Comparison of ENCODE assay signal across 8 cellular contexts in genomic region chr7:32494946-32495297, GRCh38. TPM values are rescaled to one million over a fixed set of nuclear protein-coding genes. Genes with fewer than 3 reads are reported as not detected.
A peak's percentile ranks its signal among the peaks of the same experiment; 100 is the strongest.
DNase-seq lines count a peak whose midpoint lies in the region; ATAC-seq, FAIRE-seq and TF ChIP-seq lines count a peak whose summit lies in the region.

No MANE protein-coding gene starts in this region.

- H3K9ac ChIP-seq in SK-N-MC (ENCODE audit: insufficient read length), result peak overlapping the region; percentile 69

- no peak for TF ChIP-seq EP300 in gastroesophageal sphincter (IDR thresholded peaks at IDR 0.05)

- H3K36me3 ChIP-seq in HEK293 (ENCODE audit: control insufficient read depth in 2 of 2, insufficient read depth in 1 of 2, low read length in 2 of 2), result no peaks in the 10 kb centered on the region
- H3K36me3 ChIP-seq in SK-N-MC (ENCODE audit: insufficient read depth, low read length), result peaks cover 12% of the 10 kb centered on the region; the same call in 1 of the 2 replicates
- H3K36me3 ChIP-seq in gastroesophageal sphincter, result peaks cover 0 to 6% of the 10 kb centered on the region in 2 donors

- peak; percentile 4 for ATAC-seq in gastroesophageal sphincter
- ATAC-seq in HG02981 (IDR thresholded peaks at IDR 0.05; ENCODE audit: unreplicated experiment), result no peak

- peak; percentile 13; the same call in 1 of the 2 replicates for TF ChIP-seq CTCF in HEK293 (tag by site-specific recombination; IDR thresholded peaks at IDR 0.05)
- no peak for TF ChIP-seq CTCF in gastroesophageal sphincter (IDR thresholded peaks at IDR 0.05)

- CTCF ChIA-PET in HEK293 (lab: Yijun Ruan, JAX), result no interaction called here

- H3K27ac ChIP-seq in HEK293 (ENCODE audit: extremely low read depth, low read depth, low read length) (no peak overlapping the region), SK-N-MC (no peak overlapping the region), gastroesophageal sphincter (peak overlapping the region; percentile 72 to 99 (median 98))

- no peaks in the 10 kb centered on the region; the same call in 1 of the 2 replicates for H3K4me1 ChIP-seq in HEK293 (ENCODE audit: control insufficient read depth, insufficient read depth, low read length)
- peaks cover 0 to 34% (median 11%) of the 10 kb centered on the region in 3 donors for H3K4me1 ChIP-seq in gastroesophageal sphincter

- no peak for FAIRE-seq in GM12891 (lab: Jason Lieb, UNC)

- WGBS in gastroesophageal sphincter (ENCODE audit: low coverage in 1 of 2), 2 donors, result 0 to 1% methylated on average over 13 to 14 of the region's 14 CpGs

- POLR2A ChIA-PET in HEK293 (lab: Yijun Ruan, JAX), result interaction anchor here (0.6 to 1.7 kb wide), 4 partner anchors 10 to 1427 kb away, joined by 3 to 12 read pairs (median 4); partner anchors contain the start of gene NT5C3A

- no peaks in the 10 kb centered on the region for H3K27me3 ChIP-seq in gastroesophageal sphincter

- H3K9me3 ChIP-seq in HEK293 (ENCODE audit: control insufficient read depth, insufficient read depth, low read depth, low read length), result no peaks in the 10 kb centered on the region
- H3K9me3 ChIP-seq in SK-N-MC (ENCODE audit: low read depth, low read length), result no peaks in the 10 kb centered on the region
- H3K9me3 ChIP-seq in gastroesophageal sphincter, result no peaks in the 10 kb centered on the region

- no peak for DNase-seq in GM12891 (ENCODE audit: insufficient read length, low spot score)
- DNase-seq in SK-N-MC (ENCODE audit: low read depth, low spot score), result no peak
- no peak for DNase-seq in skeletal muscle cell (ENCODE audit: low read depth)
- DNase-seq in SW480 (ENCODE audit: low spot score), result no peak
- no peak for DNase-seq in NCI-H187 treated with DMSO at 0.1 percent for 48 hours (lab: John Stamatoyannopoulos, UW)

- TF ChIP-seq POLR2A in GM12891 (IDR thresholded peaks at IDR 0.05; ENCODE audit: low read depth, low read length) (peak; percentile 73; the same call in 1 of the 2 replicates), gastroesophageal sphincter (IDR thresholded peaks at IDR 0.05) (no peak)

- H3K4me3 ChIP-seq in HEK293 (ENCODE audit: low read depth, low read length), result peak overlapping the region; percentile 53
- H3K4me3 ChIP-seq in SK-N-MC, result peak overlapping the region; percentile 96
- peak overlapping the region; percentile 57 to 97 for H3K4me3 ChIP-seq in gastroesophageal sphincter
- H3K4me3 ChIP-seq in skeletal muscle cell (ENCODE audit: low read depth, low read length), result peak overlapping the region; percentile 87

TF ChIP-seq in GM12891, 5 proteins besides CTCF, POLR2A, EP300 and RAD21:
- TF ChIP-seq TAF1 (IDR thresholded peaks at IDR 0.05; ENCODE audit: low read depth, low read length) (0 out of 2 replicates have a peak, but pooled peaks have one; percentile 4), SPI1 (IDR thresholded peaks at IDR 0.05; ENCODE audit: low read depth, low read length) (no peak), POLR2AphosphoS5 (IDR thresholded peaks at IDR 0.05; ENCODE audit: low read depth, low read length) (peak; percentile 12; the same call in 1 of the 2 replicates), POU2F2 (IDR thresholded peaks at IDR 0.05; ENCODE audit: low read depth, low read length) (no peak), PAX5 (IDR thresholded peaks at IDR 0.05; ENCODE audit: insufficient read depth, low read length, severe bottlenecking) (no peak)

TF ChIP-seq in HEK293, 187 proteins besides CTCF, POLR2A, EP300 and RAD21:
- peak; percentile 49; the same call in 1 of the 2 replicates for TF ChIP-seq ZFP69B (tag by site-specific recombination; IDR thresholded peaks at IDR 0.05)
- 0 out of 2 replicates have a peak, but pooled peaks have one; percentile 34 for TF ChIP-seq ZNF366 (tag by site-specific recombination; conservative IDR thresholded peaks at IDR 0.05)
- TF ChIP-seq ZNF654 (tag by site-specific recombination; IDR thresholded peaks at IDR 0.05; ENCODE audit: low read depth), result peak; percentile 3; the same call in 1 of the 2 replicates
- no peak for TF ChIP-seq ZFHX2 (tag by site-specific recombination; conservative IDR thresholded peaks at IDR 0.05)
- TF ChIP-seq PBX3 (CRISPR knock-in tag; IDR thresholded peaks at IDR 0.05), result no peak
- TF ChIP-seq, protein P1, sequence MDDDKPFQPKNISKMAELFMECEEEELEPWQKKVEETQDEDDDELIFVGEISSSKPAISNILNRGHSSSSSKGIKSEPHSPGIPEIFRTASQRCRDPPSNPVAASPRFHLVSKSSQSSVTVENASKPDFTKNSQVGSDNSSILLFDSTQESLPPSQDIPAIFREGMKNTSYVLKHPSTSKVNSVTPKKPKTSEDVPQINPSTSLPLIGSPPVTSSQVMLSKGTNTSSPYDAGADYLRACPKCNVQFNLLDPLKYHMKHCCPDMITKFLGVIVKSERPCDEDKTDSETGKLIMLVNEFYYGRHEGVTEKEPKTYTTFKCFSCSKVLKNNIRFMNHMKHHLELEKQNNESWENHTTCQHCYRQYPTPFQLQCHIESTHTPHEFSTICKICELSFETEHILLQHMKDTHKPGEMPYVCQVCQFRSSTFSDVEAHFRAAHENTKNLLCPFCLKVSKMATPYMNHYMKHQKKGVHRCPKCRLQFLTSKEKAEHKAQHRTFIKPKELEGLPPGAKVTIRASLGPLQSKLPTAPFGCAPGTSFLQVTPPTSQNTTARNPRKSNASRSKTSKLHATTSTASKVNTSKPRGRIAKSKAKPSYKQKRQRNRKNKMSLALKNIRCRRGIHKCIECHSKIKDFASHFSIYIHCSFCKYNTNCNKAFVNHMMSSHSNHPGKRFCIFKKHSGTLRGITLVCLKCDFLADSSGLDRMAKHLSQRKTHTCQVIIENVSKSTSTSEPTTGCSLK (tag by site-specific recombination; IDR thresholded peaks at IDR 0.05), result no peak
- TF ChIP-seq ZNF335 (tag by site-specific recombination; conservative IDR thresholded peaks at IDR 0.05), result peak; percentile 89
- TF ChIP-seq MEIS1 (CRISPR knock-in tag; IDR thresholded peaks at IDR 0.05; ENCODE audit: borderline replicate concordance), result no peak
- TF ChIP-seq ZNF600 (tag by site-specific recombination; IDR thresholded peaks at IDR 0.05), result peak; percentile 40; the same call in 1 of the 2 replicates
- no peak for TF ChIP-seq PRDM2 (tag by site-specific recombination; IDR thresholded peaks at IDR 0.05; ENCODE audit: borderline replicate concordance)
- peak; percentile 35; the same call in 1 of the 2 replicates for TF ChIP-seq ZBTB7A (tag by site-specific recombination; IDR thresholded peaks at IDR 0.05; ENCODE audit: low read depth)
- TF ChIP-seq ZSCAN16 (tag by site-specific recombination; IDR thresholded peaks at IDR 0.05), result peak; percentile 90
TF ChIP-seq in HEK293: peak in this region for 7.

RNA-seq across cellular contexts. Expression of gene AVL9, which starts 0.4 kb away (rescaled TPM):
- polyA plus RNA-seq in GM12891 (2012; ENCODE audit: low read depth, missing spikeins), result 14.7 TPM
- 10 to 100 TPM; 16.6 to 31.1 (median 22.0) TPM for total RNA-seq in gastroesophageal sphincter

RNA-seq across cellular contexts. Expression of gene LSM5, which starts 4.7 kb away (rescaled TPM):
- polyA plus RNA-seq in GM12891 (2012; ENCODE audit: low read depth, missing spikeins), result 117 TPM
- total RNA-seq in gastroesophageal sphincter, result 10 to 100 TPM; 10.1 to 35.3 (median 20.2) TPM

Comparison
In these comparisons a context has a peak if more than half of its experiments do, and no peak if none do; other contexts are left out.
1. H3K27ac ChIP-seq: peak in gastroesophageal sphincter (4 of 4); none in HEK293 (single experiment) and SK-N-MC (single experiment).
2. Peak in every context shown above with its lines, with median percentiles within 50 percentile points of each other: H3K4me3 ChIP-seq.